ENCODE assay signal across 14 cellular contexts in genomic region chr7:157856873-157857577, GRCh38.
DNase-seq lines count a peak whose midpoint lies in the region; ATAC-seq and TF ChIP-seq lines count a peak whose summit lies in the region.
"Had no signal": no experiment of that assay in that cellular context is flagged by ENCODE, and none has a peak within 500 bp of the region (broad histone marks: within the 10 kb centered on the region; RNA-seq: fewer than 3 reads in every experiment).

No MANE protein-coding gene starts in this region.

- no peaks in the 10 kb centered on the region for H3K36me3 Mint-ChIP-seq in neural progenitor cell
- no peaks in the 10 kb centered on the region for H3K36me3 Mint-ChIP-seq in activated T-cell treated with anti-CD3 and anti-CD28 coated beads, Interleukin-2, amount 50 U/mL, for 4 hours (ENCODE audit: insufficient read depth)
- H3K36me3 Mint-ChIP-seq: CD8-positive, alpha-beta T cell had no signal

- ATAC-seq in stimulated activated naive CD8-positive, alpha-beta T cell treated with anti-CD3 and anti-CD28 coated beads, Interleukin-15, Interleukin-2, amounts not matched to agents 100 U/mL and 50 U/mL, for 24 hours, result peak; percentile 29
- no peak for ATAC-seq in stimulated activated naive CD8-positive, alpha-beta T cell treated with anti-CD3 and anti-CD28 coated beads, Interleukin-15, amount 100 ng/mL, for 72 hours
- no peak for ATAC-seq in GM18505 (IDR thresholded peaks at IDR 0.05; ENCODE audit: unreplicated experiment)
- no peak for ATAC-seq in activated T-cell treated with anti-CD3 and anti-CD28 coated beads, Interleukin-2, amount 50 U/mL, for 4 hours
- ATAC-seq: CD8-positive, alpha-beta T cell had no signal

- H3K9me3 Mint-ChIP-seq in stimulated activated naive CD8-positive, alpha-beta T cell treated with anti-CD3 and anti-CD28 coated beads, Interleukin-15, amount 100 ng/mL, for 72 hours, result peaks cover 0 to 7% of the 10 kb centered on the region in 2 donors
- H3K9me3 Mint-ChIP-seq in neural progenitor cell, result no peaks in the 10 kb centered on the region
- H3K9me3 Mint-ChIP-seq in activated T-cell treated with anti-CD3 and anti-CD28 coated beads, Interleukin-2, amount 50 U/mL, for 4 hours, result no peaks in the 10 kb centered on the region
- H3K9me3 Mint-ChIP-seq: CD8-positive, alpha-beta T cell had no signal

- no peak for DNase-seq in stimulated activated naive CD8-positive, alpha-beta T cell treated with anti-CD3 and anti-CD28 coated beads, Interleukin-15, Interleukin-2, amounts not matched to agents 100 U/mL and 50 U/mL, for 24 hours
- DNase-seq in stimulated activated naive CD8-positive, alpha-beta T cell treated with anti-CD3 and anti-CD28 coated beads, Interleukin-15, amount 100 ng/mL, for 72 hours, result no peak
- no peak for DNase-seq in neural progenitor cell (ENCODE audit: low spot score)
- DNase-seq in spleen, result peak; percentile 63
- no peak for DNase-seq in activated T-cell treated with anti-CD3 and anti-CD28 coated beads, Interleukin-2, amount 50 U/mL, for 4 hours
- DNase-seq in ascending aorta (ENCODE audit: low spot score in 2 of 2), result no peak
- DNase-seq: 8988T; Calu3; CD8-positive, alpha-beta T cell; DMS79 treated with DMSO at 0.1 percent for 48 hours; GF-D8 had no signal

- TF ChIP-seq POLR2A in spleen (IDR thresholded peaks at IDR 0.05) (no peak), GM18505 (IDR thresholded peaks at IDR 0.05; ENCODE audit: borderline replicate concordance, extremely low read depth, insufficient read depth, insufficient read length) (no peak)

- peaks cover 5% of the 10 kb centered on the region for H3F3A ChIP-seq in neural progenitor cell (ENCODE audit: low read depth)

- no peak overlapping the region for H3K27ac Mint-ChIP-seq in stimulated activated naive CD8-positive, alpha-beta T cell treated with anti-CD3 and anti-CD28 coated beads, Interleukin-15, amount 100 ng/mL, for 72 hours
- peak overlapping the region; percentile 46 for H3K27ac Mint-ChIP-seq in neural progenitor cell
- H3K27ac Mint-ChIP-seq: CD8-positive, alpha-beta T cell had no signal

- no peaks in the 10 kb centered on the region for H3K79me2 ChIP-seq in neural progenitor cell (ENCODE audit: low read depth)

- WGBS in spleen, 5 donors, result 88 to 93% (median 90%) methylated on average over 21 to 22 of the region's 22 CpGs

- TF ChIP-seq CTCF in neural progenitor cell (IDR thresholded peaks at IDR 0.05) (no peak), spleen (IDR thresholded peaks at IDR 0.05 in 8 of 11, conservative IDR thresholded peaks at IDR 0.05 in 3 of 11) (no peak), ascending aorta (IDR thresholded peaks at IDR 0.05) (no peak)

- no peak overlapping the region for H3K9ac ChIP-seq in neural progenitor cell
- H3K9ac ChIP-seq: BLaER1 had no signal

- no peaks in the 10 kb centered on the region for H3K27me3 ChIP-seq in neural progenitor cell
- H3K27me3 ChIP-seq in spleen (replicated peaks in 1 of 7), result peaks cover 0 to 6% (median 0%) of the 10 kb centered on the region in 7 donors
- H3K27me3 ChIP-seq in ascending aorta, result no peaks in the 10 kb centered on the region
- H3K27me3 ChIP-seq: BLaER1 had no signal

- H3K4me3 ChIP-seq in neural progenitor cell (no peak overlapping the region), spleen (no peak overlapping the region), ascending aorta (no peak overlapping the region)
- H3K4me3 ChIP-seq: BLaER1, HAP-1 had no signal

- H3K4me1 ChIP-seq in neural progenitor cell (peaks cover 18% of the 10 kb centered on the region), spleen (peaks cover 0 to 45% (median 18%) of the 10 kb centered on the region in 6 donors), ascending aorta (no peaks in the 10 kb centered on the region)
- H3K4me1 ChIP-seq: HAP-1 had no signal

- H3K27ac ChIP-seq in neural progenitor cell (no peak overlapping the region), spleen (no peak overlapping the region), ascending aorta (no peak overlapping the region)
- H3K27ac ChIP-seq: BLaER1 had no signal

- no peak overlapping the region for H3K4me3 Mint-ChIP-seq in stimulated activated naive CD8-positive, alpha-beta T cell treated with anti-CD3 and anti-CD28 coated beads, Interleukin-15, amount 100 ng/mL, for 72 hours
- H3K4me3 Mint-ChIP-seq in neural progenitor cell, result no peak overlapping the region
- no peak overlapping the region for H3K4me3 Mint-ChIP-seq in activated T-cell treated with anti-CD3 and anti-CD28 coated beads, Interleukin-2, amount 50 U/mL, for 4 hours
- H3K4me3 Mint-ChIP-seq: CD8-positive, alpha-beta T cell had no signal

- intact Hi-C loops in spleen (cut with DNase I; ENCODE audit: low total_unique reads) (no loop called here), ascending aorta (cut with DNase I) (no loop called here)

- no peaks in the 10 kb centered on the region for H4K20me1 ChIP-seq in neural progenitor cell (ENCODE audit: low read depth)
- H4K20me1 ChIP-seq: BLaER1 had no signal

- no peaks in the 10 kb centered on the region for H3K27me3 Mint-ChIP-seq in stimulated activated naive CD8-positive, alpha-beta T cell treated with anti-CD3 and anti-CD28 coated beads, Interleukin-15, amount 100 ng/mL, for 72 hours
- peaks cover 8% of the 10 kb centered on the region for H3K27me3 Mint-ChIP-seq in neural progenitor cell (ENCODE audit: insufficient read depth, low read depth)
- H3K27me3 Mint-ChIP-seq in activated T-cell treated with anti-CD3 and anti-CD28 coated beads, Interleukin-2, amount 50 U/mL, for 4 hours (ENCODE audit: low read depth), result peaks cover 4% of the 10 kb centered on the region

- H3K9me3 ChIP-seq in neural progenitor cell (ENCODE audit: low read depth) (no peaks in the 10 kb centered on the region), spleen (no peaks in the 10 kb centered on the region), ascending aorta (no peaks in the 10 kb centered on the region)
- H3K9me3 ChIP-seq: BLaER1, HAP-1 had no signal

- no peak overlapping the region for H3K4me2 ChIP-seq in neural progenitor cell

- H3K36me3 ChIP-seq in neural progenitor cell (no peaks in the 10 kb centered on the region), spleen (peaks cover 0 to 6% (median 0%) of the 10 kb centered on the region in 6 donors), ascending aorta (no peaks in the 10 kb centered on the region)
- H3K36me3 ChIP-seq: BLaER1, HAP-1 had no signal

- H3K4me1 Mint-ChIP-seq in stimulated activated naive CD8-positive, alpha-beta T cell treated with anti-CD3 and anti-CD28 coated beads, Interleukin-15, amount 100 ng/mL, for 72 hours, result peaks cover 14% of the 10 kb centered on the region
- peaks cover 35% of the 10 kb centered on the region for H3K4me1 Mint-ChIP-seq in neural progenitor cell
- peaks cover 2% of the 10 kb centered on the region for H3K4me1 Mint-ChIP-seq in activated T-cell treated with anti-CD3 and anti-CD28 coated beads, Interleukin-2, amount 50 U/mL, for 4 hours (ENCODE audit: low read depth)

- no peak overlapping the region for H2AFZ ChIP-seq in neural progenitor cell (replicated peaks)
